In the genomic region with DNA sequence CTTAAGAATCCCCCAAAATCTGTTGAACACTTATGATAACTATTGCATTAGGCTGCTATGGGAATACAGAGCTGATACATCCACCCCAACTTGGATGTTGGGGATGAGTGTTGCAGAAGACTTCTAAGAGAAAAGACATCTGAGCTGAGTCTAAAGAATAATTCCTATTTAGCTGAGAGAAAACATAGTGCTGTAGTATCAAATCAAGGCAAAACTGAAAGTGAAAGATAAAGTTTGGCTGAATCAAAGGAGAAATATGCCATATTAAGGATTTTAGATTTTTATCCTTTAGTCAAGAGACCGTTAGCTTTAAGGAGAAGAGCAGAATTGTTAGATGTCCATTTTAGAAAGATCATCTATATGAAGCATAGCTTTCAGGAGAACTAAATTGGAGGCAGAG, we compare ENCODE assay signal across 1 cellular context.
TF ChIP-seq lines count a peak whose summit lies in the region.

No MANE protein-coding gene starts in this region.

TF ChIP-seq in HepG2, 621 proteins besides CTCF, POLR2A, EP300 and RAD21 (continued from another document):
- TF ChIP-seq, protein P1, sequence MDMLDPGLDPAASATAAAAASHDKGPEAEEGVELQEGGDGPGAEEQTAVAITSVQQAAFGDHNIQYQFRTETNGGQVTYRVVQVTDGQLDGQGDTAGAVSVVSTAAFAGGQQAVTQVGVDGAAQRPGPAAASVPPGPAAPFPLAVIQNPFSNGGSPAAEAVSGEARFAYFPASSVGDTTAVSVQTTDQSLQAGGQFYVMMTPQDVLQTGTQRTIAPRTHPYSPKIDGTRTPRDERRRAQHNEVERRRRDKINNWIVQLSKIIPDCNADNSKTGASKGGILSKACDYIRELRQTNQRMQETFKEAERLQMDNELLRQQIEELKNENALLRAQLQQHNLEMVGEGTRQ (IDR thresholded peaks at IDR 0.05; ENCODE audit: low read depth, low read length): no peak
- TF ChIP-seq, protein P1 (CRISPR knock-in tag; IDR thresholded peaks at IDR 0.05; ENCODE audit: borderline replicate concordance): no peak
- no peak for TF ChIP-seq ZNF180 (CRISPR knock-in tag; IDR thresholded peaks at IDR 0.05; ENCODE audit: borderline replicate concordance, low read depth)
- TF ChIP-seq TFAP4 (IDR thresholded peaks at IDR 0.05; ENCODE audit: borderline replicate concordance, low read depth): no peak
